Comparison of ENCODE assay signal across 35 cellular contexts in genomic region chr12:2919249-2919648, GRCh38. TPM values are rescaled to one million over a fixed set of nuclear protein-coding genes. Genes with fewer than 3 reads are reported as not detected.
"Had no signal": no experiment of that assay in that cellular context is flagged by ENCODE, and none has a peak within 500 bp of the region (broad histone marks: within the 10 kb centered on the region; RNA-seq: fewer than 3 reads in every experiment).

No MANE protein-coding gene starts in this region.

- H3K4me3 ChIP-seq: ascending aorta, breast epithelium, cardiac muscle cell, colonic mucosa, esophagus muscularis mucosa, gastrocnemius medialis, heart left ventricle had no signal

- H3K36me3 ChIP-seq: breast epithelium, colonic mucosa had no signal

- H3K9me3 ChIP-seq: ascending aorta, breast epithelium, colonic mucosa, esophagus muscularis mucosa, gastrocnemius medialis, heart left ventricle had no signal

- H3K9me3 Mint-ChIP-seq: activated CD4-positive, alpha-beta memory T cell treated with anti-CD3 and anti-CD28 coated beads for 36 hours; activated CD4-positive, alpha-beta T cell treated with anti-CD3 and anti-CD28 coated beads, Interleukin-2, amount 10 ng/mL, durations not matched to agents 24 days and 14 days; activated naive CD4-positive, alpha-beta T cell treated with anti-CD3 and anti-CD28 coated beads, Interleukin-2, amount 10 ng/mL, durations not matched to agents 7 days and 5 days; activated naive CD4-positive, alpha-beta T cell treated with anti-CD3 and anti-CD28 coated beads, Interleukin-2, amount 50 U/mL, for 72 hours; activated naive CD8-positive, alpha-beta T cell treated with anti-CD3 and anti-CD28 coated beads, Interleukin-2, amount 10 ng/mL, durations not matched to agents 7 days and 5 days; brain; dendritic cell treated with granulocyte-macrophage colony-stimulating factor and Interleukin-4, amounts not matched to agents 40 ng/mL and 50 ng/mL, for 4 days; T-helper 2 cell treated with Interferon-gamma antibody and Interleukin-4, amounts not matched to agents 5 μg/mL and 100 μg/mL, for 36 hours had no signal

- DNase-seq: activated CD4-positive, alpha-beta memory T cell treated with anti-CD3 and anti-CD28 coated beads for 36 hours; activated CD4-positive, alpha-beta T cell treated with anti-CD3 and anti-CD28 coated beads for 36 hours; activated CD4-positive, alpha-beta T cell treated with anti-CD3 and anti-CD28 coated beads, Interleukin-2, amount 10 ng/mL, durations not matched to agents 24 days and 14 days; activated CD4-positive, CD25-positive, alpha-beta regulatory T cell; activated CD4-positive, CD25-positive, alpha-beta regulatory T cell treated with anti-CD3 and anti-CD28 coated beads, Interleukin-2, amount 50 U/mL, for 72 hours; activated CD8-positive, alpha-beta memory T cell treated with anti-CD3 and anti-CD28 coated beads, Interleukin-2, amount 10 ng/mL, durations not matched to agents 7 days and 5 days; activated CD8-positive, alpha-beta memory T cell treated with anti-CD3 and anti-CD28 coated beads, Interleukin-2, amount 50 U/mL, for 4 hours; activated CD8-positive, alpha-beta T cell treated with anti-CD3 and anti-CD28 coated beads, Interleukin-2, amount 10 ng/mL, durations not matched to agents 7 days and 5 days; activated gamma-delta T cell; activated naive CD4-positive, alpha-beta T cell; activated naive CD4-positive, alpha-beta T cell treated with anti-CD3 and anti-CD28 coated beads, Interleukin-2, amount 10 ng/mL, durations not matched to agents 7 days and 5 days; activated naive CD8-positive, alpha-beta T cell treated with anti-CD3 and anti-CD28 coated beads, Interleukin-2, amount 10 ng/mL, durations not matched to agents 7 days and 5 days; activated T-cell treated with anti-CD3 and anti-CD28 coated beads, Interleukin-2, amount 50 U/mL, for 1 hour; activated T-cell treated with anti-CD3 and anti-CD28 coated beads, Interleukin-2, amount 50 U/mL, for 48 hours; central memory CD4-positive, alpha-beta T cell; cerebellar nuclear complex; colonic mucosa; effector CD8-positive, alpha-beta T cell; erythroblast; foreskin keratinocyte; gastrocnemius medialis; glutamatergic neuron; heart left ventricle; T-helper 1 cell; T-helper 17 cell; T1000; WERI-Rb-1 had no signal

- H3K27ac Mint-ChIP-seq: activated CD4-positive, alpha-beta memory T cell treated with anti-CD3 and anti-CD28 coated beads for 36 hours; activated CD4-positive, alpha-beta T cell treated with anti-CD3 and anti-CD28 coated beads for 36 hours; activated CD4-positive, alpha-beta T cell treated with anti-CD3 and anti-CD28 coated beads, Interleukin-2, amount 10 ng/mL, durations not matched to agents 24 days and 14 days; activated CD8-positive, alpha-beta memory T cell treated with anti-CD3 and anti-CD28 coated beads, Interleukin-2, amount 10 ng/mL, durations not matched to agents 7 days and 5 days; activated CD8-positive, alpha-beta T cell treated with anti-CD3 and anti-CD28 coated beads, Interleukin-2, amount 10 ng/mL, durations not matched to agents 7 days and 5 days; activated naive CD4-positive, alpha-beta T cell treated with anti-CD3 and anti-CD28 coated beads, Interleukin-2, amount 10 ng/mL, durations not matched to agents 7 days and 5 days; activated naive CD4-positive, alpha-beta T cell treated with anti-CD3 and anti-CD28 coated beads, Interleukin-2, amount 50 U/mL, for 72 hours; activated naive CD8-positive, alpha-beta T cell treated with anti-CD3 and anti-CD28 coated beads, Interleukin-2, amount 10 ng/mL, durations not matched to agents 7 days and 5 days; brain; dendritic cell treated with granulocyte-macrophage colony-stimulating factor and Interleukin-4, amounts not matched to agents 40 ng/mL and 50 ng/mL, for 4 days; T-helper 17 cell; T-helper 2 cell treated with Interferon-gamma antibody and Interleukin-4, amounts not matched to agents 5 μg/mL and 100 μg/mL, for 36 hours had no signal

- ATAC-seq: activated CD4-positive, alpha-beta T cell treated with anti-CD3 and anti-CD28 coated beads for 36 hours; activated CD8-positive, alpha-beta memory T cell treated with anti-CD3 and anti-CD28 coated beads, Interleukin-2, amount 10 ng/mL, durations not matched to agents 7 days and 5 days; activated CD8-positive, alpha-beta T cell treated with anti-CD3 and anti-CD28 coated beads, Interleukin-2, amount 10 ng/mL, durations not matched to agents 7 days and 5 days; activated naive CD4-positive, alpha-beta T cell treated with anti-CD3 and anti-CD28 coated beads, Interleukin-2, amount 50 U/mL, for 72 hours; foreskin keratinocyte; gastrocnemius medialis; heart left ventricle; T-helper 17 cell had no signal

- H3K27ac ChIP-seq: ascending aorta, breast epithelium, cardiac muscle cell, colonic mucosa, esophagus muscularis mucosa, foreskin keratinocyte, gastrocnemius medialis, heart left ventricle, WERI-Rb-1 had no signal

- H3K4me1 ChIP-seq: ascending aorta, breast epithelium, colonic mucosa, esophagus muscularis mucosa, foreskin keratinocyte had no signal

- H3K27me3 Mint-ChIP-seq: activated CD4-positive, alpha-beta memory T cell treated with anti-CD3 and anti-CD28 coated beads for 36 hours; activated CD4-positive, alpha-beta T cell treated with anti-CD3 and anti-CD28 coated beads for 36 hours; activated CD4-positive, alpha-beta T cell treated with anti-CD3 and anti-CD28 coated beads, Interleukin-2, amount 10 ng/mL, durations not matched to agents 24 days and 14 days; activated CD8-positive, alpha-beta memory T cell treated with anti-CD3 and anti-CD28 coated beads, Interleukin-2, amount 10 ng/mL, durations not matched to agents 7 days and 5 days; activated naive CD4-positive, alpha-beta T cell treated with anti-CD3 and anti-CD28 coated beads, Interleukin-2, amount 10 ng/mL, durations not matched to agents 7 days and 5 days; activated naive CD8-positive, alpha-beta T cell treated with anti-CD3 and anti-CD28 coated beads, Interleukin-2, amount 10 ng/mL, durations not matched to agents 7 days and 5 days; brain; dendritic cell treated with granulocyte-macrophage colony-stimulating factor and Interleukin-4, amounts not matched to agents 40 ng/mL and 50 ng/mL, for 4 days; T-helper 17 cell had no signal

- H3K4me3 Mint-ChIP-seq: activated CD4-positive, alpha-beta memory T cell treated with anti-CD3 and anti-CD28 coated beads for 36 hours; activated CD4-positive, alpha-beta T cell treated with anti-CD3 and anti-CD28 coated beads for 36 hours; activated CD4-positive, alpha-beta T cell treated with anti-CD3 and anti-CD28 coated beads, Interleukin-2, amount 10 ng/mL, durations not matched to agents 24 days and 14 days; activated CD8-positive, alpha-beta memory T cell treated with anti-CD3 and anti-CD28 coated beads, Interleukin-2, amount 10 ng/mL, durations not matched to agents 7 days and 5 days; activated CD8-positive, alpha-beta T cell treated with anti-CD3 and anti-CD28 coated beads, Interleukin-2, amount 10 ng/mL, durations not matched to agents 7 days and 5 days; activated naive CD4-positive, alpha-beta T cell treated with anti-CD3 and anti-CD28 coated beads, Interleukin-2, amount 10 ng/mL, durations not matched to agents 7 days and 5 days; activated naive CD8-positive, alpha-beta T cell treated with anti-CD3 and anti-CD28 coated beads, Interleukin-2, amount 10 ng/mL, durations not matched to agents 7 days and 5 days; brain; dendritic cell treated with granulocyte-macrophage colony-stimulating factor and Interleukin-4, amounts not matched to agents 40 ng/mL and 50 ng/mL, for 4 days; T-helper 17 cell; T-helper 2 cell treated with Interferon-gamma antibody and Interleukin-4, amounts not matched to agents 5 μg/mL and 100 μg/mL, for 36 hours had no signal

- H3K4me1 Mint-ChIP-seq: activated CD4-positive, alpha-beta T cell treated with anti-CD3 and anti-CD28 coated beads, Interleukin-2, amount 10 ng/mL, durations not matched to agents 24 days and 14 days; activated CD8-positive, alpha-beta memory T cell treated with anti-CD3 and anti-CD28 coated beads, Interleukin-2, amount 10 ng/mL, durations not matched to agents 7 days and 5 days; activated naive CD4-positive, alpha-beta T cell treated with anti-CD3 and anti-CD28 coated beads, Interleukin-2, amount 10 ng/mL, durations not matched to agents 7 days and 5 days; activated naive CD8-positive, alpha-beta T cell treated with anti-CD3 and anti-CD28 coated beads, Interleukin-2, amount 10 ng/mL, durations not matched to agents 7 days and 5 days; brain had no signal

RNA-seq across cellular contexts. Expression of gene TEAD4, which starts 39.9 kb away (rescaled TPM):
- total RNA-seq: activated naive CD8-positive, alpha-beta T cell treated with anti-CD3 and anti-CD28 coated beads, Interleukin-2, amount 10 ng/mL, durations not matched to agents 7 days and 5 days; T-helper 17 cell had no signal

RNA-seq across cellular contexts. Expression of gene FOXM1, which starts 42.3 kb away (rescaled TPM):
- total RNA-seq: ascending aorta had no signal
